Comparison of ENCODE assay signal across 8 cellular contexts in the genomic region with DNA sequence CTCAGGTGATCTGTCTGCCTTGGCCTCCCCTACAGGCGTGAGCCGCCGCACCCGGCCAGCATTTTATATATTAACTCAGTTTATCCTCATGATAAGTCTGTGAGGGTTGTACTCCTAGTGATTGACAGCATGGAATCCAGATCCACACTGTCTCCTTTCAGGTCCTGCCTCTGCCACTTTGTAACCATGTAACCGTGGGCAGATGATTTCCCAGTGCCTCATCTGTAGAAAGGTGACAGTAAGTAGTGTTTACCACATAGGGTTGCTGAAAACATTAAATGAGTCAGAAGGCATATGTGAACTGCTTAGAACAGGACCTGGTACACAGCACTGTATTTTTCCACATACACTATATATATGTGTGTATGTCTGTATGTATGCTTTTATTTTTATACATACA. TPM values are rescaled to one million over a fixed set of nuclear protein-coding genes. Genes with fewer than 3 reads are reported as not detected.
DNase-seq lines count a peak whose midpoint lies in the region; ATAC-seq, FAIRE-seq and TF ChIP-seq lines count a peak whose summit lies in the region.

No MANE protein-coding gene starts in this region.

- dilution Hi-C loops in mammary epithelial cell (cut with HindIII; ENCODE audit: low sequenced_read_pairs) = no loop called here

- no peak for ATAC-seq in psoas muscle
- no peak for ATAC-seq in HG02678 (IDR thresholded peaks at IDR 0.05; ENCODE audit: unreplicated experiment)
- ATAC-seq in GM21737 (IDR thresholded peaks at IDR 0.05; ENCODE audit: unreplicated experiment) = no peak
- no peak for ATAC-seq in mucosa of descending colon

- CTCF ChIA-PET in mammary epithelial cell (lab: Charles Lee; ENCODE audit: low non-redundant PET) = no interaction called here

- H3K4me2 ChIP-seq in mammary epithelial cell (ENCODE audit: insufficient read depth, low read depth, low read length) = peak overlapping the region; percentile 89

- H4K20me1 ChIP-seq in mammary epithelial cell (ENCODE audit: insufficient read depth, low read length) = peaks cover 2% of the 10 kb centered on the region

- DNase-seq in GM06990 (ENCODE audit: extremely low read depth, insufficient read length) (no peak), MG63 (no peak), mammary epithelial cell (peak; percentile 30), psoas muscle (no peak), mucosa of descending colon (no peak), small intestine (no peak)

- 81% methylated on average over 4 of the region's 5 CpGs for WGBS in mammary epithelial cell (ENCODE audit: low coverage, missing lambda C conversion rate)
- WGBS in psoas muscle, 3 donors = 72 to 86% (median 73%) methylated on average over 5 of the region's 5 CpGs
- 43 to 75% (median 52%) methylated on average over 5 of the region's 5 CpGs for WGBS in small intestine, 3 donors

- peak overlapping the region; percentile 43 for H3K9ac ChIP-seq in mammary epithelial cell (ENCODE audit: insufficient read depth, low read length)

- peaks cover 71% of the 10 kb centered on the region for H3K79me2 ChIP-seq in mammary epithelial cell (ENCODE audit: insufficient read depth, low read length)

- no peaks in the 10 kb centered on the region for H3K9me3 ChIP-seq in MG63
- H3K9me3 ChIP-seq in mammary epithelial cell (replicated peaks; ENCODE audit: insufficient read depth, low read length) = no peaks in the 10 kb centered on the region
- H3K9me3 ChIP-seq in psoas muscle = no peaks in the 10 kb centered on the region
- H3K9me3 ChIP-seq in mucosa of descending colon = no peaks in the 10 kb centered on the region
- no peaks in the 10 kb centered on the region for H3K9me3 ChIP-seq in small intestine (ENCODE audit: control insufficient read depth, low read depth)

- H3K4me1 ChIP-seq in mammary epithelial cell (ENCODE audit: insufficient read depth, low read length) = peaks cover 20% of the 10 kb centered on the region
- peaks cover 51% of the 10 kb centered on the region for H3K4me1 ChIP-seq in psoas muscle
- peaks cover 15% of the 10 kb centered on the region for H3K4me1 ChIP-seq in mucosa of descending colon (ENCODE audit: low read depth)
- no peaks in the 10 kb centered on the region for H3K4me1 ChIP-seq in small intestine (ENCODE audit: control insufficient read depth in 2 of 2, insufficient read depth in 1 of 2, low read depth in 1 of 2, low read length in 1 of 2)

- no TSS peak for BruUV-seq in mammary epithelial cell (replicated peaks; lab: Mats Ljungman, UMichigan)

- H3K36me3 ChIP-seq in GM06990 (ENCODE audit: control insufficient read depth, insufficient read depth, low read length) (peaks cover 2% of the 10 kb centered on the region), MG63 (peaks cover 7% of the 10 kb centered on the region), mammary epithelial cell (ENCODE audit: insufficient read depth, low read length) (peaks cover 3% of the 10 kb centered on the region), psoas muscle (ENCODE audit: insufficient read depth in 1 of 2, low read depth in 1 of 2) (peaks cover 0 to 9% of the 10 kb centered on the region in 2 donors), mucosa of descending colon (ENCODE audit: low read depth) (no peaks in the 10 kb centered on the region), small intestine (ENCODE audit: control insufficient read depth in 2 of 2, insufficient read depth in 2 of 2, low read length in 2 of 2) (no peaks in the 10 kb centered on the region)

- H3K4me3 ChIP-seq in GM06990 (replicated peaks; ENCODE audit: low read depth, low read length) (peak overlapping the region; percentile 89), MG63 (peak overlapping the region; percentile 90), mammary epithelial cell (replicated peaks in 1 of 3; ENCODE audit: insufficient read depth in 1 of 3, low read depth in 2 of 3, low read length in 3 of 3) (peak overlapping the region in 2 of 3 experiments; percentile 61 to 87), psoas muscle (peak overlapping the region; percentile 92), mucosa of descending colon (no peak overlapping the region), small intestine (ENCODE audit: low read depth in 1 of 2, low read length in 2 of 2) (no peak overlapping the region)

- intact Hi-C loops in mammary epithelial cell (cut with micrococcal nuclease) (no loop called here), psoas muscle (cut with DNase I) (loop anchor here in 1 of 2 donors (5.0 kb wide), 1 partner anchor 40 kb away; the partner anchor contains the start of gene LRCH3), mucosa of descending colon (cut with DNase I, micrococcal nuclease) (no loop called here)

- H3K27me3 ChIP-seq in GM06990 (replicated peaks; ENCODE audit: control insufficient read depth, insufficient read depth, low read length) (no peaks in the 10 kb centered on the region), MG63 (no peaks in the 10 kb centered on the region), mammary epithelial cell (ENCODE audit: insufficient read depth, low read length) (no peaks in the 10 kb centered on the region), psoas muscle (ENCODE audit: insufficient read depth in 3 of 3, low read length in 2 of 3) (no peaks in the 10 kb centered on the region), small intestine (ENCODE audit: control insufficient read depth in 2 of 2, insufficient read depth in 2 of 2, low read length in 2 of 2) (no peaks in the 10 kb centered on the region)

- in situ Hi-C loops in mammary epithelial cell (cut with MboI; ENCODE audit: low sequenced_read_pairs in 2 of 2) = no loop called here

- H2AFZ ChIP-seq in mammary epithelial cell (ENCODE audit: low read depth, low read length) = no peak overlapping the region

- H3K27ac ChIP-seq in mammary epithelial cell (ENCODE audit: insufficient read depth, low read depth, low read length) (peak overlapping the region; percentile 66), psoas muscle (peak overlapping the region; percentile 99), small intestine (ENCODE audit: low read depth in 1 of 2, low read length in 1 of 2) (peak overlapping the region in 1 of 2 donors; percentile 9)

- TF ChIP-seq CTCF in GM06990 (IDR thresholded peaks at IDR 0.05; ENCODE audit: insufficient read depth, low read length, poor library complexity, severe bottlenecking) (no peak), mammary epithelial cell (conservative IDR thresholded peaks at IDR 0.05 in 1 of 2, IDR thresholded peaks at IDR 0.05 in 1 of 2; ENCODE audit: extremely low read depth in 1 of 2, insufficient read depth in 1 of 2, low read depth in 1 of 2, low read length in 2 of 2) (no peak), psoas muscle (IDR thresholded peaks at IDR 0.05) (no peak), mucosa of descending colon (IDR thresholded peaks at IDR 0.05) (no peak)

- FAIRE-seq in small intestine (lab: Jason Lieb, UNC) = no peak

RNA-seq across cellular contexts. Expression of gene FYTTD1, which starts 2.4 kb away (rescaled TPM):
- total RNA-seq in MG63 (2014; rRNA removed; shearing (Covaris generic); ENCODE audit: low replicate concordance) = 75.2 and 77.8 TPM in 2 replicates
- total RNA-seq in mammary epithelial cell (10 to 100 TPM; 49.0 to 59.6 TPM), psoas muscle (100 to 1,000 TPM; 143 to 232 (median 157) TPM), mucosa of descending colon (10 to 100 TPM; 25.1 to 67.2 (median 30.6) TPM)
- polyA plus RNA-seq in mammary epithelial cell (21.9 TPM), psoas muscle (100 to 1,000 TPM in 1 of 3 donors, 10 to 100 TPM in 2; 15.2 to 108 (median 48.6) TPM), small intestine (10 to 100 TPM; 11.2 to 13.0 (median 11.3) TPM)
- polyA minus RNA-seq in mammary epithelial cell = 24.3 TPM

RNA-seq across cellular contexts. Expression of gene RUBCN, which starts 15.4 kb away (rescaled TPM):
- total RNA-seq in MG63 (2014; rRNA removed; shearing (Covaris generic); ENCODE audit: low replicate concordance) = 3.2 and 3.5 TPM in 2 replicates
- total RNA-seq in mammary epithelial cell (10 to 100 TPM; 21.0 to 32.6 TPM), psoas muscle (10 to 100 TPM; 21.9 to 29.1 (median 27.6) TPM), mucosa of descending colon (10 to 100 TPM; 18.8 to 27.6 (median 23.5) TPM)
- polyA plus RNA-seq in mammary epithelial cell (17.7 TPM), psoas muscle (10 to 100 TPM in 1 of 3 donors, 1 to 10 TPM in 2; 5.0 to 12.9 (median 6.1) TPM), small intestine (10 to 100 TPM in 2 of 3 donors, 1 to 10 TPM in 1; 6.9 to 14.6 (median 11.0) TPM)
- polyA minus RNA-seq in mammary epithelial cell = 50.3 TPM

RNA-seq across cellular contexts. Expression of gene LRCH3, which starts 38.9 kb away (rescaled TPM):
- 20.3 and 32.8 TPM in 2 replicates for total RNA-seq in MG63 (2014; rRNA removed; shearing (Covaris generic); ENCODE audit: low replicate concordance)
- total RNA-seq in mammary epithelial cell (10 to 100 TPM; 45.8 to 49.0 TPM), psoas muscle (10 to 100 TPM; 16.9 to 29.5 (median 25.0) TPM), mucosa of descending colon (10 to 100 TPM; 33.3 to 57.6 (median 46.0) TPM)
- polyA plus RNA-seq in mammary epithelial cell (19.1 TPM), psoas muscle (10 to 100 TPM in 2 of 3 donors, 1 to 10 TPM in 1; 7.0 to 13.8 (median 11.5) TPM), small intestine (10 to 100 TPM in 1 of 3 donors, 1 to 10 TPM in 2; 4.6 to 25.4 (median 6.7) TPM)
- 123 TPM for polyA minus RNA-seq in mammary epithelial cell

Comparison
In these comparisons a context has a peak if more than half of its experiments do, and no peak if none do; other contexts are left out.
1. H3K4me3 ChIP-seq: peak in GM06990 (single experiment), MG63 (single experiment), mammary epithelial cell (2 of 3) and psoas muscle (single experiment); none in mucosa of descending colon (single experiment) and small intestine (0 of 2).